ENCODE assay signal across 11 cellular contexts in genomic region chr12:96416033-96416790, GRCh38. TPM values are rescaled to one million over a fixed set of nuclear protein-coding genes. Genes with fewer than 3 reads are reported as not detected.
DNase-seq lines count a peak whose midpoint lies in the region; ATAC-seq and TF ChIP-seq lines count a peak whose summit lies in the region.
"Had no signal": no experiment of that assay in that cellular context is flagged by ENCODE, and none has a peak within 500 bp of the region (broad histone marks: within the 10 kb centered on the region; RNA-seq: fewer than 3 reads in every experiment).

No MANE protein-coding gene starts in this region.

- no peak overlapping the region for H3K4me3 Mint-ChIP-seq in stimulated activated naive CD8-positive, alpha-beta T cell treated with anti-CD3 and anti-CD28 coated beads, Interleukin-15, Interleukin-2, amounts not matched to agents 100 ng/mL and 50 ng/mL, for 24 hours
- H3K4me3 Mint-ChIP-seq in natural killer cell treated with Interleukin-12 subunit alpha and Interleukin-12 subunit beta and Interleukin-15 and Interleukin-18, amount 100 ng/mL, for 72 hours: no peak overlapping the region

- H3K9me3 Mint-ChIP-seq in stimulated activated naive CD8-positive, alpha-beta T cell treated with anti-CD3 and anti-CD28 coated beads, Interleukin-15, Interleukin-2, amounts not matched to agents 100 ng/mL and 50 ng/mL, for 24 hours: no peaks in the 10 kb centered on the region
- no peaks in the 10 kb centered on the region for H3K9me3 Mint-ChIP-seq in natural killer cell treated with Interleukin-12 subunit alpha and Interleukin-12 subunit beta and Interleukin-15 and Interleukin-18, amount 100 ng/mL, for 72 hours

- peaks cover 28% of the 10 kb centered on the region for H3K4me1 Mint-ChIP-seq in stimulated activated naive CD8-positive, alpha-beta T cell treated with anti-CD3 and anti-CD28 coated beads, Interleukin-15, Interleukin-2, amounts not matched to agents 100 ng/mL and 50 ng/mL, for 24 hours (ENCODE audit: low read depth)
- peaks cover 7 to 8% of the 10 kb centered on the region in 2 donors for H3K4me1 Mint-ChIP-seq in natural killer cell treated with Interleukin-12 subunit alpha and Interleukin-12 subunit beta and Interleukin-15 and Interleukin-18, amount 100 ng/mL, for 72 hours (ENCODE audit: low read depth in 2 of 2)

- no peaks in the 10 kb centered on the region for H3K79me2 ChIP-seq in OCI-LY7 (ENCODE audit: insufficient read depth, low read depth, low read length)

- no peak overlapping the region for H3K27ac ChIP-seq in OCI-LY7 (ENCODE audit: low read depth, low read length, poor library complexity, severe bottlenecking)
- H3K27ac ChIP-seq in right atrium auricular region: no peak overlapping the region

- POLR2A ChIA-PET in OCI-LY7 (lab: Charles Lee): interaction anchor here (0.6 to 0.7 kb wide), 4 partner anchors 18 to 69 kb away, joined by 3 to 5 read pairs (median 3); no protein-coding TSS in a partner anchor

- ATAC-seq in natural killer cell treated with Interleukin-12 subunit alpha and Interleukin-12 subunit beta and Interleukin-15 and Interleukin-18, amount 100 ng/mL, for 72 hours: no peak

- H3K4me1 ChIP-seq in OCI-LY7 (ENCODE audit: insufficient read depth, low read length, poor library complexity, severe bottlenecking) (peaks cover 11% of the 10 kb centered on the region), right atrium auricular region (no peaks in the 10 kb centered on the region)

- H3K9me2 ChIP-seq in OCI-LY7 (ENCODE audit: insufficient read depth, low read length): no peaks in the 10 kb centered on the region

- H3K4me2 ChIP-seq in OCI-LY7 (ENCODE audit: low read length): no peak overlapping the region

- no peaks in the 10 kb centered on the region for H3K36me3 Mint-ChIP-seq in stimulated activated naive CD8-positive, alpha-beta T cell treated with anti-CD3 and anti-CD28 coated beads, Interleukin-15, Interleukin-2, amounts not matched to agents 100 ng/mL and 50 ng/mL, for 24 hours (ENCODE audit: low read depth)
- H3K36me3 Mint-ChIP-seq in natural killer cell treated with Interleukin-12 subunit alpha and Interleukin-12 subunit beta and Interleukin-15 and Interleukin-18, amount 100 ng/mL, for 72 hours: no peaks in the 10 kb centered on the region

- H3K9me3 ChIP-seq in OCI-LY7 (ENCODE audit: low read length) (no peaks in the 10 kb centered on the region), right atrium auricular region (no peaks in the 10 kb centered on the region)

- no peaks in the 10 kb centered on the region for H4K20me1 ChIP-seq in OCI-LY7 (ENCODE audit: insufficient read depth, low read length)

- TF ChIP-seq CTCF in OCI-LY7 (conservative IDR thresholded peaks at IDR 0.05; ENCODE audit: low read length) (no peak), fibroblast of mammary gland (conservative IDR thresholded peaks at IDR 0.05; ENCODE audit: control insufficient read depth, insufficient read depth, low read depth, low read length) (no peak), right atrium auricular region (IDR thresholded peaks at IDR 0.05) (no peak)

- no peaks in the 10 kb centered on the region for H3K27me3 Mint-ChIP-seq in stimulated activated naive CD8-positive, alpha-beta T cell treated with anti-CD3 and anti-CD28 coated beads, Interleukin-15, Interleukin-2, amounts not matched to agents 100 ng/mL and 50 ng/mL, for 24 hours
- peaks cover 0 to 2% of the 10 kb centered on the region in 2 donors for H3K27me3 Mint-ChIP-seq in natural killer cell treated with Interleukin-12 subunit alpha and Interleukin-12 subunit beta and Interleukin-15 and Interleukin-18, amount 100 ng/mL, for 72 hours

- peak overlapping the region; percentile 2 for H3K27ac Mint-ChIP-seq in stimulated activated naive CD8-positive, alpha-beta T cell treated with anti-CD3 and anti-CD28 coated beads, Interleukin-15, Interleukin-2, amounts not matched to agents 100 ng/mL and 50 ng/mL, for 24 hours
- H3K27ac Mint-ChIP-seq in natural killer cell treated with Interleukin-12 subunit alpha and Interleukin-12 subunit beta and Interleukin-15 and Interleukin-18, amount 100 ng/mL, for 72 hours: no peak overlapping the region

- no peaks in the 10 kb centered on the region for H3K36me3 ChIP-seq in OCI-LY7 (ENCODE audit: insufficient read depth, low read length)
- no peaks in the 10 kb centered on the region for H3K36me3 ChIP-seq in right atrium auricular region

- peak overlapping the region; percentile 46; the same call in 1 of the 2 replicates for H2AFZ ChIP-seq in OCI-LY7 (ENCODE audit: low read length)

- intact Hi-C loops in OCI-LY7 (cut with micrococcal nuclease; ENCODE audit: unreplicated experiment): no loop called here

- no peaks in the 10 kb centered on the region for H3K27me3 ChIP-seq in right atrium auricular region

- H3K4me3 ChIP-seq in OCI-LY7 (ENCODE audit: low read depth, low read length, poor library complexity, severe bottlenecking) (no peak overlapping the region), fibroblast of mammary gland (ENCODE audit: control insufficient read depth, low read depth, low read length) (no peak overlapping the region), right atrium auricular region (no peak overlapping the region)

- DNase-seq in SIG-M5 treated with dmso at 0.1 percent for 504 hours (lab: John Stamatoyannopoulos, UW; ENCODE audit: unreplicated experiment) (peak; percentile 79), SIG-M5 (lab: John Stamatoyannopoulos, UW) (no peak), OCI-LY7 (ENCODE audit: low spot score) (no peak), fibroblast of mammary gland (ENCODE audit: low read depth) (peak; percentile 100), right atrium auricular region (ENCODE audit: low spot score) (no peak), medulla oblongata (ENCODE audit: extremely low spot score) (no peak)
- DNase-seq in natural killer cell treated with Interleukin-12 subunit alpha and Interleukin-12 subunit beta and Interleukin-15 and Interleukin-18, amount 100 ng/mL, for 72 hours (ENCODE audit: low spot score): no peak
- DNase-seq: 8988T; stimulated activated CD4-positive, alpha-beta T cell treated with anti-CD3 and anti-CD28 coated beads, Interleukin-15, amount 100 ng/mL, for 24 hours; stimulated activated naive CD4-positive, alpha-beta T cell treated with Interleukin-2 at 50 U/mL for 16 hours had no signal

- CTCF ChIA-PET in OCI-LY7 (lab: Charles Lee; ENCODE audit: unreplicated experiment): no interaction called here

- no TSS peak for BruUV-seq in OCI-LY7 (replicated peaks; lab: Mats Ljungman, UMichigan)

RNA-seq across cellular contexts. Expression of gene CDK17, which starts 16.0 kb away (rescaled TPM):
- 34.5 and 36.3 TPM in 2 replicates for total RNA-seq in OCI-LY7 (2014; rRNA removed; shearing (Covaris generic))
- total RNA-seq in OCI-LY7 (2022) (42.1 and 43.4 TPM in 2 replicates), right atrium auricular region (10 to 100 TPM; 20.9 to 27.1 TPM)
- total RNA-seq in natural killer cell treated with Interleukin-12 subunit alpha and Interleukin-12 subunit beta and Interleukin-15 and Interleukin-18, amount 100 ng/mL, for 72 hours: 10 to 100 TPM; 66.9 to 82.1 TPM

Comparison
In these comparisons a context has a peak if more than half of its experiments do, and no peak if none do; other contexts are left out.
1. DNase-seq: peak in SIG-M5 treated with dmso at 0.1 percent for 504 hours (single experiment) and fibroblast of mammary gland (single experiment); none in SIG-M5 (single experiment), OCI-LY7 (single experiment), right atrium auricular region (single experiment), natural killer cell treated with Interleukin-12 subunit alpha and Interleukin-12 subunit beta and Interleukin-15 and Interleukin-18, amount 100 ng/mL, for 72 hours (single experiment) and medulla oblongata (single experiment).